ENCODE assay signal across 14 cellular contexts in genomic region chr3:15631426-15632211, GRCh38. TPM values are rescaled to one million over a fixed set of nuclear protein-coding genes. Genes with fewer than 3 reads are reported as not detected.
A peak's percentile ranks its signal among the peaks of the same experiment; 100 is the strongest.
DNase-seq lines count a peak whose midpoint lies in the region; ATAC-seq and TF ChIP-seq lines count a peak whose summit lies in the region.
"Had no signal": no experiment of that assay in that cellular context is flagged by ENCODE, and none has a peak within 500 bp of the region (broad histone marks: within the 10 kb centered on the region; RNA-seq: fewer than 3 reads in every experiment).

No MANE protein-coding gene starts in this region.

- H3K4me3 ChIP-seq in osteoblast (ENCODE audit: insufficient read depth, low read length): no peak overlapping the region
- H3K4me3 ChIP-seq: HAP-1 had no signal

- no peak for TF ChIP-seq CTCF in osteoblast (IDR thresholded peaks at IDR 0.05; ENCODE audit: extremely low read depth, low read depth, low read length)
- TF ChIP-seq CTCF in CD14-positive monocyte (IDR thresholded peaks at IDR 0.05): no peak
- no peak for TF ChIP-seq CTCF in omental fat pad (IDR thresholded peaks at IDR 0.05)

- peak overlapping the region; percentile 51 for H3K27ac ChIP-seq in cingulate gyrus (ENCODE audit: low read depth, low read length)
- H3K27ac ChIP-seq in osteoblast (ENCODE audit: low read depth, low read length): peak overlapping the region; percentile 94

- ATAC-seq in GM21367 (IDR thresholded peaks at IDR 0.05; ENCODE audit: unreplicated experiment) (no peak), omental fat pad (ENCODE audit: low FRiP score) (no peak)

- peaks cover 11 to 15% of the 10 kb centered on the region in 2 donors for H3K36me3 Mint-ChIP-seq in CD14-positive monocyte

- H3K4me3 Mint-ChIP-seq in CD14-positive monocyte: no peak overlapping the region
- H3K4me3 Mint-ChIP-seq: nephron progenitor cell had no signal

- peak overlapping the region; percentile 84 for H3K4me2 ChIP-seq in osteoblast (ENCODE audit: insufficient read depth, low read length)

- H2AFZ ChIP-seq in osteoblast (ENCODE audit: low read length): peak overlapping the region; percentile 40

- H3K9me3 Mint-ChIP-seq in CD14-positive monocyte: no peaks in the 10 kb centered on the region
- H3K9me3 Mint-ChIP-seq: nephron progenitor cell had no signal

- peaks cover 20% of the 10 kb centered on the region for H3K4me1 Mint-ChIP-seq in CD14-positive monocyte

- intact Hi-C loops in CD14-positive monocyte (cut with micrococcal nuclease): loop anchor here (5.0 to 10.0 kb wide), 2 partner anchors 53 to 181 kb away; no protein-coding TSS in a partner anchor

- no peaks in the 10 kb centered on the region for H3K9me3 ChIP-seq in osteoblast (ENCODE audit: low read depth, low read length)
- H3K9me3 ChIP-seq: HAP-1, Peyer's patch had no signal

- H3K4me1 ChIP-seq in osteoblast (ENCODE audit: insufficient read depth, low read length): peaks cover 51% of the 10 kb centered on the region

- H3K36me3 ChIP-seq in osteoblast (ENCODE audit: insufficient read depth, low read length): no peaks in the 10 kb centered on the region
- H3K36me3 ChIP-seq: HAP-1, Peyer's patch had no signal

- peak overlapping the region in 3 of 7 donors; percentile 22 to 71 (median 57) for H3K27ac Mint-ChIP-seq in CD14-positive monocyte
- H3K27ac Mint-ChIP-seq: nephron progenitor cell had no signal

- peaks cover 5% of the 10 kb centered on the region for H3K79me2 ChIP-seq in osteoblast (ENCODE audit: insufficient read depth, low read length)

- no peaks in the 10 kb centered on the region for H3K27me3 ChIP-seq in osteoblast (ENCODE audit: insufficient read depth, low read length)
- H3K27me3 ChIP-seq: Peyer's patch had no signal

- peaks cover 2% of the 10 kb centered on the region in 3 donors for H3K27me3 Mint-ChIP-seq in CD14-positive monocyte (ENCODE audit: low read depth in 3 of 3)

- no peaks in the 10 kb centered on the region for H4K20me1 ChIP-seq in osteoblast (ENCODE audit: insufficient read depth, low read length)

- DNase-seq in A172 (ENCODE audit: low spot score): peak; percentile 49
- peak; percentile 37 for DNase-seq in HT1080 (ENCODE audit: low read depth)
- peak; percentile 13 for DNase-seq in osteoblast (ENCODE audit: insufficient read length, low spot score, missing footprints)
- DNase-seq in activated gamma-delta T cell treated with Interleukin-2 at 50 U/mL for 16 hours: no peak
- no peak for DNase-seq in CD14-positive monocyte (ENCODE audit: low spot score)
- DNase-seq in omental fat pad (ENCODE audit: low spot score): no peak
- DNase-seq: AML-193, GF-D8, KBM-7, nephron progenitor cell, Peyer's patch had no signal

RNA-seq across cellular contexts. Expression of gene BTD, which starts 30.1 kb away (rescaled TPM):
- total RNA-seq in A172 (2014; rRNA removed; shearing (Covaris generic)): 14.6 and 26.4 TPM in 2 replicates
- total RNA-seq in HT1080 (2014; rRNA removed; shearing (Covaris generic)): 10.5 and 12.1 TPM in 2 replicates
- 11.4 and 12.9 TPM in 2 replicates for polyA plus RNA-seq in HT1080 (2015; cell fraction: cytosol; rRNA removed)
- 30.4 and 33.7 TPM in 2 replicates for polyA plus RNA-seq in HT1080 (2015; cell fraction: nucleus; rRNA removed)
- total RNA-seq in osteoblast (31.1 and 34.5 TPM in 2 replicates), omental fat pad (10 to 100 TPM; 17.0 to 49.4 (median 41.6) TPM)
- 10 to 100 TPM; 19.3 to 24.0 TPM for polyA plus RNA-seq in CD14-positive monocyte

RNA-seq across cellular contexts. Expression of gene HACL1, which starts 30.2 kb away (rescaled TPM):
- 35.8 and 49.2 TPM in 2 replicates for total RNA-seq in A172 (2014; rRNA removed; shearing (Covaris generic))
- total RNA-seq in HT1080 (2014; rRNA removed; shearing (Covaris generic)): 22.2 and 28.0 TPM in 2 replicates
- polyA plus RNA-seq in HT1080 (2015; cell fraction: cytosol; rRNA removed): 25.8 and 30.4 TPM in 2 replicates
- 38.6 and 41.2 TPM in 2 replicates for polyA plus RNA-seq in HT1080 (2015; cell fraction: nucleus; rRNA removed)
- total RNA-seq in osteoblast (31.5 and 34.7 TPM in 2 replicates), omental fat pad (10 to 100 TPM; 19.8 to 26.4 (median 21.1) TPM)
- 10 to 100 TPM; 22.3 to 27.2 TPM for polyA plus RNA-seq in CD14-positive monocyte

Comparison
In these comparisons a context has a peak if more than half of its experiments do, and no peak if none do; other contexts are left out.
1. DNase-seq: peak in A172 (single experiment), HT1080 (single experiment) and osteoblast (single experiment); none in activated gamma-delta T cell treated with Interleukin-2 at 50 U/mL for 16 hours (single experiment), CD14-positive monocyte (single experiment) and omental fat pad (single experiment).